12 cellular contexts compared by ENCODE assay signal in genomic region chr10:79268100-79268670, GRCh38.
DNase-seq lines count a peak whose midpoint lies in the region; FAIRE-seq and TF ChIP-seq lines count a peak whose summit lies in the region.
"Had no signal": no experiment of that assay in that cellular context is flagged by ENCODE, and none has a peak within 500 bp of the region (broad histone marks: within the 10 kb centered on the region; RNA-seq: fewer than 3 reads in every experiment).

No MANE protein-coding gene starts in this region.

- no peaks in the 10 kb centered on the region for H3K9me3 Mint-ChIP-seq in nephron progenitor cell

- peaks cover 25 to 36% of the 10 kb centered on the region in 2 donors for H3K4me1 ChIP-seq in kidney (ENCODE audit: control insufficient read depth in 1 of 2, insufficient read depth in 1 of 2, low read depth in 1 of 2, low read length in 2 of 2)

- no peak for FAIRE-seq in kidney (lab: Jason Lieb, UNC)

- H3K27me3 Mint-ChIP-seq in nephron progenitor cell (ENCODE audit: low read depth, poor library complexity): no peaks in the 10 kb centered on the region

- H3K27ac Mint-ChIP-seq in nephron progenitor cell: no peak overlapping the region

- H3K4me3 Mint-ChIP-seq in nephron progenitor cell: no peak overlapping the region

- CTCF ChIA-PET in AG04450 (lab: Charles Lee): no interaction called here

- peaks cover 80% of the 10 kb centered on the region for H3K4me1 Mint-ChIP-seq in nephron progenitor cell

- no peak overlapping the region for H3K4me3 ChIP-seq in AG04450 (ENCODE audit: low read depth, low read length)
- H3K4me3 ChIP-seq in coronary artery: no peak overlapping the region
- no peak overlapping the region for H3K4me3 ChIP-seq in kidney (ENCODE audit: low read length in 2 of 2)
- H3K4me3 ChIP-seq: prostate gland, SK-N-MC had no signal

- H3K36me3 Mint-ChIP-seq in nephron progenitor cell (ENCODE audit: low read depth): peaks cover 11% of the 10 kb centered on the region

- H3K36me3 ChIP-seq in kidney (ENCODE audit: control insufficient read depth in 1 of 2, insufficient read depth in 2 of 2, low read length in 2 of 2): peaks cover 2 to 9% of the 10 kb centered on the region in 2 donors
- H3K36me3 ChIP-seq: prostate gland had no signal

- TF ChIP-seq CTCF in AG04450 (IDR thresholded peaks at IDR 0.05; ENCODE audit: low read depth, low read length) (no peak), coronary artery (IDR thresholded peaks at IDR 0.05) (no peak), nephron progenitor cell (IDR thresholded peaks at IDR 0.05) (no peak), kidney (IDR thresholded peaks at IDR 0.05; ENCODE audit: borderline replicate concordance, extremely low read depth, insufficient read depth) (no peak)

- peak overlapping the region; percentile 40 for H3K27ac ChIP-seq in AG04450 (ENCODE audit: low read depth, low read length)
- H3K27ac ChIP-seq in coronary artery: peak overlapping the region; percentile 90 to 93
- H3K27ac ChIP-seq in kidney (ENCODE audit: low read depth in 2 of 2, low read length in 2 of 2): no peak overlapping the region
- H3K27ac ChIP-seq: prostate gland, SK-N-MC had no signal

- POLR2A ChIA-PET in AG04450 (lab: Yijun Ruan, JAX): no interaction called here

- no peaks in the 10 kb centered on the region for H3K27me3 ChIP-seq in AG04450 (ENCODE audit: control insufficient read depth, insufficient read depth, low read length)

- no peak overlapping the region for H3K9ac ChIP-seq in kidney (ENCODE audit: low read length in 2 of 2)

- intact Hi-C loops in kidney (cut with DNase I): no loop called here

- no peak for DNase-seq in AG04450 (ENCODE audit: low read depth, low spot score)
- DNase-seq in HT1080 (ENCODE audit: low read depth): peak; percentile 84
- no peak for DNase-seq in coronary artery (ENCODE audit: low spot score)
- peak; percentile 84 for DNase-seq in myocyte (ENCODE audit: low read depth)
- no peak for DNase-seq in NCI-H1694 (lab: John Stamatoyannopoulos, UW)
- no peak for DNase-seq in cerebellum (ENCODE audit: low spot score)
- DNase-seq in nephron progenitor cell: no peak
- no peak for DNase-seq in kidney
- DNase-seq: activated T-cell treated with anti-CD3 and anti-CD28 coated beads for 4 hours, foreskin melanocyte had no signal

- H3K9me3 ChIP-seq in AG04450 (ENCODE audit: control insufficient read depth, insufficient read depth, low read length) (no peaks in the 10 kb centered on the region), kidney (ENCODE audit: control insufficient read depth in 1 of 2, low read length in 2 of 2) (no peaks in the 10 kb centered on the region)
- H3K9me3 ChIP-seq: prostate gland had no signal

Comparison
In these comparisons a context has a peak if more than half of its experiments do, and no peak if none do; other contexts are left out.
1. DNase-seq: peak in HT1080 (single experiment) and myocyte (single experiment); none in AG04450 (single experiment), coronary artery (single experiment), NCI-H1694 (single experiment), cerebellum (single experiment), nephron progenitor cell (single experiment) and kidney (single experiment).
2. H3K27ac ChIP-seq: peak in AG04450 (single experiment) and coronary artery (2 of 2); none in kidney (0 of 2).